ENCODE assay signal across 8 cellular contexts in genomic region chr2:106193977-106194778, GRCh38. TPM values are rescaled to one million over a fixed set of nuclear protein-coding genes. Genes with fewer than 3 reads are reported as not detected.
A peak's percentile ranks its signal among the peaks of the same experiment; 100 is the strongest.
DNase-seq lines count a peak whose midpoint lies in the region; ATAC-seq and TF ChIP-seq lines count a peak whose summit lies in the region.

Gene UXS1, minus strand, starts transcription at chr2:106194301. Its CDS starts 60 bp downstream, at chr2:106194241.

- intact Hi-C loops in CD8-positive, alpha-beta T cell (cut with DNase I, micrococcal nuclease), result loop anchor here (1.0 to 10.0 kb wide), 6 partner anchors 34 to 1159 kb away; partner anchors contain the start of genes C2orf49 (in 2 of the 2) and MRPS9 (in 1 of the 2)

- H3K27ac Mint-ChIP-seq in CD8-positive, alpha-beta T cell, result peak within 1 kb of the TSS; percentile 97

- H3K4me3 Mint-ChIP-seq in CD8-positive, alpha-beta T cell, result peak within 1 kb of the TSS; percentile 97

- peak; percentile 80 for ATAC-seq in CD8-positive, alpha-beta T cell
- ATAC-seq in GM19468 (IDR thresholded peaks at IDR 0.05; ENCODE audit: extremely low read depth, unreplicated experiment), result peak; percentile 69

- no peaks in the 10 kb centered on the region for H3K9me3 ChIP-seq in CD8-positive, alpha-beta T cell (ENCODE audit: low read length)
- H3K9me3 ChIP-seq in effector memory CD4-positive, alpha-beta T cell (ENCODE audit: control insufficient read depth, low read length), result no peaks in the 10 kb centered on the region

- POLR2A ChIA-PET in CD8-positive, alpha-beta T cell (lab: Charles Lee), result interaction anchor here (0.7 to 2.2 kb wide), 6 partner anchors 30 to 343 kb away, joined by 3 to 35 read pairs (median 7); no protein-coding TSS in a partner anchor
- POLR2A ChIA-PET in activated CD8-positive, alpha-beta memory T cell treated with anti-CD3 and anti-CD28 coated beads for 36 hours (lab: Charles Lee), result interaction anchor here (0.9 to 2.1 kb wide), 5 partner anchors 33 to 55 kb away, joined by 3 to 30 read pairs (median 4); no protein-coding TSS in a partner anchor

- peak within 1 kb of the TSS; percentile 77 for H3K27ac ChIP-seq in CD8-positive, alpha-beta T cell (ENCODE audit: low read depth, low read length)
- peak within 1 kb of the TSS; percentile 76 for H3K27ac ChIP-seq in effector memory CD4-positive, alpha-beta T cell (ENCODE audit: insufficient read depth, low read length, poor library complexity, severe bottlenecking)

- H3K4me1 ChIP-seq in CD8-positive, alpha-beta T cell (ENCODE audit: insufficient read depth, low read length), result peaks cover 39% of the 10 kb centered on the region
- H3K4me1 ChIP-seq in effector memory CD4-positive, alpha-beta T cell (ENCODE audit: control insufficient read depth, insufficient read depth, low read length, poor library complexity, severe bottlenecking), result peaks cover 15% of the 10 kb centered on the region

- H3K4me1 Mint-ChIP-seq in CD8-positive, alpha-beta T cell (ENCODE audit: low read depth), result peaks cover 46% of the 10 kb centered on the region

- DNase-seq in CD8-positive, alpha-beta T cell, result peak; percentile 97 to 99 (median 98)
- DNase-seq in HS-5 (ENCODE audit: low read depth) (peak; percentile 78), medulla oblongata (ENCODE audit: extremely low spot score) (peak; percentile 97)
- DNase-seq in NK-92 treated with Interleukin-12 subunit alpha and Interleukin-12 subunit beta, amount 100 ng/mL, for 24 hours (lab: John Stamatoyannopoulos, UW), result peak; percentile 96
- peak; percentile 97 to 98 (median 98) for DNase-seq in effector memory CD4-positive, alpha-beta T cell
- peak; percentile 95 for DNase-seq in stimulated activated CD8-positive, alpha-beta memory T cell treated with anti-CD3 and anti-CD28 coated beads, Interleukin-12 subunit alpha, Interleukin-12 subunit beta, amount 100 ng/mL, for 1 hour (ENCODE audit: low read depth)

- no peak for TF ChIP-seq CTCF in CD8-positive, alpha-beta T cell (IDR thresholded peaks at IDR 0.05)

- H3K36me3 ChIP-seq in CD8-positive, alpha-beta T cell (ENCODE audit: insufficient read depth, low read length), result no peaks in the 10 kb centered on the region
- no peaks in the 10 kb centered on the region for H3K36me3 ChIP-seq in effector memory CD4-positive, alpha-beta T cell (ENCODE audit: control insufficient read depth, insufficient read depth, low read length)

- H3K27me3 ChIP-seq in CD8-positive, alpha-beta T cell (ENCODE audit: insufficient read depth, low read length), result no peaks in the 10 kb centered on the region
- no peaks in the 10 kb centered on the region for H3K27me3 ChIP-seq in effector memory CD4-positive, alpha-beta T cell (replicated peaks; ENCODE audit: control insufficient read depth, insufficient read depth, low read length, poor library complexity, severe bottlenecking)

- peak within 1 kb of the TSS; percentile 90 for H3K4me3 ChIP-seq in CD8-positive, alpha-beta T cell (ENCODE audit: low read depth, low read length)
- peak within 1 kb of the TSS; percentile 78 for H3K4me3 ChIP-seq in effector memory CD4-positive, alpha-beta T cell (ENCODE audit: insufficient read depth, low read depth, low read length, poor library complexity, severe bottlenecking)

- H3K27me3 Mint-ChIP-seq in CD8-positive, alpha-beta T cell (ENCODE audit: low read depth), result no peaks in the 10 kb centered on the region

- no peaks in the 10 kb centered on the region for H3K9me3 Mint-ChIP-seq in CD8-positive, alpha-beta T cell

- H3K36me3 Mint-ChIP-seq in CD8-positive, alpha-beta T cell, result peaks cover 25% of the 10 kb centered on the region

- CTCF ChIA-PET in CD8-positive, alpha-beta T cell (lab: Charles Lee), result interaction anchor here (1.4 to 2.1 kb wide), 2 partner anchors 28 to 34 kb away, joined by 6 to 18 read pairs; no protein-coding TSS in a partner anchor
- CTCF ChIA-PET in activated CD8-positive, alpha-beta memory T cell treated with anti-CD3 and anti-CD28 coated beads for 36 hours (lab: Charles Lee), result interaction anchor here (1.4 kb wide), 1 partner anchor 87 kb away, joined by 3 read pairs; no protein-coding TSS in a partner anchor

RNA-seq across cellular contexts. Expression of gene UXS1, which starts in this region (rescaled TPM):
- 10 to 100 TPM; 62.1 to 70.8 TPM for total RNA-seq in CD8-positive, alpha-beta T cell
- 10 to 100 TPM; 42.0 to 43.9 TPM for total RNA-seq in activated CD8-positive, alpha-beta memory T cell treated with anti-CD3 and anti-CD28 coated beads for 36 hours

Comparison
In these comparisons a context has a peak if more than half of its experiments do, and no peak if none do; other contexts are left out.
1. Peak in every context shown above with its lines: DNase-seq, ATAC-seq, H3K4me3 ChIP-seq and H3K27ac ChIP-seq.